In genomic region chr15:45635763-45636292, GRCh38 we compare ENCODE assay signal across 8 cellular contexts. TPM values are rescaled to one million over a fixed set of nuclear protein-coding genes. Genes with fewer than 3 reads are reported as not detected.
DNase-seq lines count a peak whose midpoint lies in the region; ATAC-seq and TF ChIP-seq lines count a peak whose summit lies in the region.

No MANE protein-coding gene starts in this region.

- H3K4me1 ChIP-seq in HAP-1 (peaks cover 5% of the 10 kb centered on the region; the same call in 1 of the 2 replicates), right cardiac atrium (ENCODE audit: control insufficient read depth, insufficient read depth, low read length) (peaks cover 8% of the 10 kb centered on the region), spleen (peaks cover 23 to 84% (median 51%) of the 10 kb centered on the region in 6 donors)

- H3K27me3 ChIP-seq in HAP-1 (ENCODE audit: low read depth): no peaks in the 10 kb centered on the region; the same call in 1 of the 2 replicates
- no peaks in the 10 kb centered on the region for H3K27me3 ChIP-seq in right cardiac atrium (ENCODE audit: control insufficient read depth, insufficient read depth)
- no peaks in the 10 kb centered on the region for H3K27me3 ChIP-seq in spleen (replicated peaks in 1 of 7)

- in situ Hi-C loops in HAP-1 (cut with MboI; ENCODE audit: low sequenced_read_pairs): no loop called here

- 58% methylated on average over 17 of the region's 17 CpGs for WGBS in right cardiac atrium
- WGBS in spleen, 5 donors: 51 to 61% (median 55%) methylated on average over 17 of the region's 17 CpGs

- H3K9me3 ChIP-seq in HAP-1 (no peaks in the 10 kb centered on the region), right cardiac atrium (ENCODE audit: control insufficient read depth, low read length) (no peaks in the 10 kb centered on the region), spleen (no peaks in the 10 kb centered on the region)

- peak overlapping the region; percentile 85 for H3K27ac ChIP-seq in right cardiac atrium (ENCODE audit: low read length)
- peak overlapping the region; percentile 92 to 99 (median 98) for H3K27ac ChIP-seq in spleen

- intact Hi-C loops in right cardiac atrium (cut with DNase I): no loop called here
- intact Hi-C loops in spleen (cut with DNase I; ENCODE audit: low total_unique reads): no loop called here

- H3K36me3 ChIP-seq in HAP-1 (replicated peaks) (no peaks in the 10 kb centered on the region), spleen (peaks cover 0 to 6% (median 0%) of the 10 kb centered on the region in 6 donors)

- no peak for TF ChIP-seq POLR2A in spleen (IDR thresholded peaks at IDR 0.05)

- ATAC-seq in right cardiac atrium (no peak), GM21737 (IDR thresholded peaks at IDR 0.05; ENCODE audit: unreplicated experiment) (no peak)

- TF ChIP-seq CTCF in WI38 (IDR thresholded peaks at IDR 0.05; ENCODE audit: low read depth, low read length) (no peak), spleen (IDR thresholded peaks at IDR 0.05 in 8 of 11, conservative IDR thresholded peaks at IDR 0.05 in 3 of 11) (no peak)

- H3K4me3 ChIP-seq in HAP-1 (peak overlapping the region; percentile 48), WI38 (ENCODE audit: low read depth, low read length) (peak overlapping the region; percentile 80), right cardiac atrium (ENCODE audit: low read length) (peak overlapping the region; percentile 68), spleen (peak overlapping the region; percentile 59 to 96 (median 81))

- DNase-seq in HAP-1 (ENCODE audit: low spot score in 2 of 2): no peak
- DNase-seq in right cardiac atrium: no peak
- DNase-seq in spleen: no peak
- no peak for DNase-seq in NAMALWA (ENCODE audit: low spot score)
- no peak for DNase-seq in cerebellar cortex (ENCODE audit: low spot score)
- no peak for DNase-seq in nucleus accumbens (lab: John Stamatoyannopoulos, UW)

RNA-seq across cellular contexts. Expression of gene SQOR, which starts 1.0 kb away (rescaled TPM):
- 10 to 100 TPM; 18.2 to 23.6 (median 20.5) TPM for total RNA-seq in right cardiac atrium
- polyA plus RNA-seq in right cardiac atrium: 16.0 TPM
- 10 to 100 TPM; 52.2 to 79.6 (median 62.2) TPM for total RNA-seq in spleen
- polyA plus RNA-seq in spleen: 10 to 100 TPM; 21.5 to 39.7 (median 29.1) TPM

RNA-seq across cellular contexts. Expression of gene BLOC1S6, which starts 48.6 kb away (rescaled TPM):
- total RNA-seq in right cardiac atrium (10 to 100 TPM; 33.5 to 37.8 (median 35.4) TPM), spleen (10 to 100 TPM; 43.1 to 67.3 (median 50.7) TPM)
- polyA plus RNA-seq in right cardiac atrium (18.5 TPM), spleen (10 to 100 TPM; 18.6 to 30.5 (median 20.8) TPM)
